ENCODE assay signal across 9 cellular contexts in the genomic region with DNA sequence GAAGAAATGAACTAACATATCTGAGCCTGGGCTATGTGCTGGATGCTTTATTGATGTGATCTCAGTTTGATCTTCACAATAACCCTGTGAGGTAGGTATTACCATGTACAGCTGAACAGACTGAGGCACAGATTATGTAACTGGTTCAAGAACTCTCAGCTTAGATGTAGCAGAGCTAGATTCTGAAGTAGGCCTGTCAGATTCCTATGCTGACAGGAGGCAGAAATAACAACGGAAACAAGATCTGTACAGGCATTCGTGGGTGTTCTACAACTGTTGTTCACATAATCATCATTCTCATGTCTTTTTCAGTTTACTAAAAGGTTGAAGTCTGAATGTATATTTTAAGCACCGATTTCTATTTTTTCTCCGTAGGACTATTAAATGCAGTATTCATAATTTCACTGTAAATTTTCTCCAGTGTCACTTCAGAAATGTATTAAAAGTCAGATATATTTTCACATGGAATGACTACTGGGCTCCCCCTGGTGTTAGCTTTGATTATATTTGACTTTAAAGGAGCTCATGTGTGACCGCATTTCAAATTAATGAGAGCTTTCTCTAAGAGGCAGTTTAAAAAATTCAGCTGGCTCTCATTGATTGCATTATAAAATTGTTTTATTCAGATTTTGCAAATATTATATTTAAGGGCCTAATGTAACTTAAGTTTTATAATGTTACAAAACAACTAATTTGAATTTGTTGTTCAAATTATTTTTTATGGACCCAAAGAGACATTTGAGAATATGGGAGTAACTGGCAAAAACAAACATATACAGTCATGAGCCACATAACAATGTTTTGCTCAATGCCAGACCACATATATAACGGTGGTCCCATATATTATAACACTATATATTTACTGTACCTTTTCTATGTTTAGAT. TPM values are rescaled to one million over a fixed set of nuclear protein-coding genes. Genes with fewer than 3 reads are reported as not detected.
DNase-seq lines count a peak whose midpoint lies in the region; ATAC-seq and TF ChIP-seq lines count a peak whose summit lies in the region.
"Had no signal": no experiment of that assay in that cellular context is flagged by ENCODE, and none has a peak within 500 bp of the region (broad histone marks: within the 10 kb centered on the region; RNA-seq: fewer than 3 reads in every experiment).

No MANE protein-coding gene starts in this region.

- H3K4me3 ChIP-seq in coronary artery = no peak overlapping the region
- no peak overlapping the region for H3K4me3 ChIP-seq in neural progenitor cell

- no peaks in the 10 kb centered on the region for H3K36me3 Mint-ChIP-seq in neural progenitor cell

- no peaks in the 10 kb centered on the region for H3K27me3 Mint-ChIP-seq in neural progenitor cell (ENCODE audit: insufficient read depth, low read depth)

- in situ Hi-C loops in GM13976 (cut with MboI; ENCODE audit: low sequenced_read_pairs, unreplicated experiment) = no loop called here

- no peak overlapping the region for H3K27ac Mint-ChIP-seq in neural progenitor cell
- H3K27ac Mint-ChIP-seq: dendritic cell treated with granulocyte-macrophage colony-stimulating factor and Interleukin-4, amounts not matched to agents 40 ng/mL and 50 ng/mL, for 4 days had no signal

- H3K4me1 ChIP-seq in neural progenitor cell = peaks cover 11% of the 10 kb centered on the region

- no peak overlapping the region for H3K9ac ChIP-seq in neural progenitor cell

- TF ChIP-seq CTCF in GM13976 (IDR thresholded peaks at IDR 0.05; ENCODE audit: borderline replicate concordance, control extremely low read depth, extremely low read depth, insufficient read depth, missing control alignments) = peak; percentile 44
- peak; percentile 35 for TF ChIP-seq CTCF in coronary artery (IDR thresholded peaks at IDR 0.05)
- peak; percentile 78 for TF ChIP-seq CTCF in neural progenitor cell (IDR thresholded peaks at IDR 0.05)

- no peak overlapping the region for H2AFZ ChIP-seq in neural progenitor cell (replicated peaks)

- H3K27ac ChIP-seq in coronary artery (no peak overlapping the region), neural progenitor cell (no peak overlapping the region)

- no peak for ATAC-seq in HG02870 (IDR thresholded peaks at IDR 0.05; ENCODE audit: unreplicated experiment)

- DNase-seq in AG08395 (ENCODE audit: low spot score) = peak; percentile 32
- DNase-seq in GM13976 (ENCODE audit: low spot score) = no peak
- peak; percentile 63 for DNase-seq in NCI-H748 treated with DMSO at 0.1 percent for 48 hours (lab: John Stamatoyannopoulos, UW)
- DNase-seq in coronary artery (ENCODE audit: low spot score) = no peak
- DNase-seq in neural progenitor cell (ENCODE audit: low spot score) = peak; percentile 38
- no peak for DNase-seq in activated CD4-positive, CD25-positive, alpha-beta regulatory T cell treated with anti-CD3 and anti-CD28 coated beads, Interleukin-2, amount 50 U/mL, for 72 hours
- no peak for DNase-seq in NCI-H187 (lab: John Stamatoyannopoulos, UW)

- H3K79me2 ChIP-seq in neural progenitor cell (ENCODE audit: low read depth) = no peaks in the 10 kb centered on the region

- H3K27me3 ChIP-seq in neural progenitor cell = no peaks in the 10 kb centered on the region

- H3K9me3 ChIP-seq in neural progenitor cell (ENCODE audit: low read depth) = no peaks in the 10 kb centered on the region

- no peak overlapping the region for H3K4me3 Mint-ChIP-seq in neural progenitor cell
- H3K4me3 Mint-ChIP-seq: dendritic cell treated with granulocyte-macrophage colony-stimulating factor and Interleukin-4, amounts not matched to agents 40 ng/mL and 50 ng/mL, for 4 days had no signal

- no peaks in the 10 kb centered on the region for H3F3A ChIP-seq in neural progenitor cell (ENCODE audit: low read depth)

- peaks cover 18% of the 10 kb centered on the region for H3K4me1 Mint-ChIP-seq in neural progenitor cell

- no peak overlapping the region for H3K4me2 ChIP-seq in neural progenitor cell

- no peaks in the 10 kb centered on the region for H3K36me3 ChIP-seq in neural progenitor cell

- H4K20me1 ChIP-seq in neural progenitor cell (ENCODE audit: low read depth) = no peaks in the 10 kb centered on the region

- no peaks in the 10 kb centered on the region for H3K9me3 Mint-ChIP-seq in neural progenitor cell
- H3K9me3 Mint-ChIP-seq: dendritic cell treated with granulocyte-macrophage colony-stimulating factor and Interleukin-4, amounts not matched to agents 40 ng/mL and 50 ng/mL, for 4 days had no signal

RNA-seq across cellular contexts. Expression of a gene that starts 36.4 kb away (rescaled TPM):
- total RNA-seq in neural progenitor cell (ENCODE audit: low replicate concordance) = not detected in 2 replicates

Comparison
In these comparisons a context has a peak if more than half of its experiments do, and no peak if none do; other contexts are left out.
1. DNase-seq: peak in AG08395 (single experiment), NCI-H748 treated with DMSO at 0.1 percent for 48 hours (single experiment) and neural progenitor cell (single experiment); none in GM13976 (single experiment), coronary artery (single experiment), activated CD4-positive, CD25-positive, alpha-beta regulatory T cell treated with anti-CD3 and anti-CD28 coated beads, Interleukin-2, amount 50 U/mL, for 72 hours (single experiment) and NCI-H187 (0 of 2).
2. Peak in every context shown above with its lines, with median percentiles within 50 percentile points of each other: CTCF ChIP-seq.